In genomic region chr17:58337600-58338453, GRCh38 we compare ENCODE assay signal across 9 cellular contexts.
DNase-seq lines count a peak whose midpoint lies in the region; ATAC-seq lines count a peak whose summit lies in the region.
"Had no signal": no experiment of that assay in that cellular context is flagged by ENCODE, and none has a peak within 500 bp of the region (broad histone marks: within the 10 kb centered on the region; RNA-seq: fewer than 3 reads in every experiment).

No MANE protein-coding gene starts in this region.

- H3K27me3 ChIP-seq in adipocyte (replicated peaks; ENCODE audit: control insufficient read depth, insufficient read depth, low read length) (no peaks in the 10 kb centered on the region), iPS-18a (ENCODE audit: control insufficient read depth, insufficient read depth, low read length) (no peaks in the 10 kb centered on the region)

- H3K4me3 ChIP-seq in adipocyte (ENCODE audit: low read length), result no peak overlapping the region
- peak overlapping the region; percentile 25 for H3K4me3 ChIP-seq in iPS-18a (ENCODE audit: low read length)

- peak; percentile 40 for ATAC-seq in HG03139 (IDR thresholded peaks at IDR 0.05; ENCODE audit: unreplicated experiment)

- H3K9ac ChIP-seq in adipocyte (ENCODE audit: low read length) (peak overlapping the region; percentile 22), iPS-18a (ENCODE audit: low read length) (peak overlapping the region; percentile 71)

- H3K27ac ChIP-seq in iPS-18a (ENCODE audit: low read length), result peak overlapping the region; percentile 94
- H3K27ac ChIP-seq: 22Rv1 had no signal

- H3K36me3 ChIP-seq in adipocyte (ENCODE audit: control insufficient read depth, insufficient read depth, low read length, severe bottlenecking), result no peaks in the 10 kb centered on the region
- H3K36me3 ChIP-seq in iPS-18a (ENCODE audit: control insufficient read depth, low read depth, low read length), result no peaks in the 10 kb centered on the region

- H3K4me1 ChIP-seq in adipocyte (ENCODE audit: control insufficient read depth, insufficient read depth, low read length) (peaks cover 4% of the 10 kb centered on the region), iPS-18a (ENCODE audit: control insufficient read depth, low read depth, low read length) (peaks cover 30% of the 10 kb centered on the region)

- DNase-seq in DMS 273 (lab: John Stamatoyannopoulos, UW; ENCODE audit: unreplicated experiment) (peak; percentile 39), DMS 273 treated with DMSO at 0.1 percent for 48 hours (lab: John Stamatoyannopoulos, UW) (no peak), SW480 (ENCODE audit: low spot score) (peak; percentile 88), adipocyte (ENCODE audit: low read depth) (peak; percentile 21), DMS153 (lab: John Stamatoyannopoulos, UW) (no peak)
- DNase-seq in stimulated activated CD4-positive, alpha-beta T cell treated with anti-CD3 and anti-CD28 coated beads, Interleukin-12 subunit alpha, Interleukin-12 subunit beta, amount 100 ng/mL, for 48 hours (ENCODE audit: low read depth in 2 of 3, low spot score in 1 of 3), result peak; percentile 90 to 95 (median 92)

- H3K9me3 ChIP-seq in adipocyte (ENCODE audit: control insufficient read depth, low read length) (no peaks in the 10 kb centered on the region), iPS-18a (ENCODE audit: control insufficient read depth, low read depth, low read length) (no peaks in the 10 kb centered on the region)

Comparison
In these comparisons a context has a peak if more than half of its experiments do, and no peak if none do; other contexts are left out.
1. DNase-seq: peak in DMS 273 (single experiment), SW480 (single experiment), adipocyte (single experiment) and stimulated activated CD4-positive, alpha-beta T cell treated with anti-CD3 and anti-CD28 coated beads, Interleukin-12 subunit alpha, Interleukin-12 subunit beta, amount 100 ng/mL, for 48 hours (3 of 3); none in DMS 273 treated with DMSO at 0.1 percent for 48 hours (single experiment) and DMS153 (single experiment).